8 cellular contexts compared by ENCODE assay signal in genomic region chr12:49539406-49540228, GRCh38. TPM values are rescaled to one million over a fixed set of nuclear protein-coding genes. Genes with fewer than 3 reads are reported as not detected.
A peak's percentile ranks its signal among the peaks of the same experiment; 100 is the strongest.
DNase-seq lines count a peak whose midpoint lies in the region; ATAC-seq and TF ChIP-seq lines count a peak whose summit lies in the region.

No MANE protein-coding gene starts in this region.

- H3K27ac ChIP-seq in RWPE2 (ENCODE audit: poor library complexity, severe bottlenecking): no peak overlapping the region
- no peak overlapping the region for H3K27ac ChIP-seq in esophagus squamous epithelium

- intact Hi-C loops in esophagus squamous epithelium (cut with DNase I): no loop called here

- peak overlapping the region; percentile 30 for H3K4me3 Mint-ChIP-seq in activated CD8-positive, alpha-beta memory T cell treated with anti-CD3 and anti-CD28 coated beads, Interleukin-2, amount 10 ng/mL, durations not matched to agents 7 days and 5 days
- peak overlapping the region; percentile 66 to 69 for H3K4me3 Mint-ChIP-seq in stimulated activated naive B cell treated with anti-CD40 and anti-IgM and Interleukin-4, amounts not matched to agents 10 μg/mL and 1 μg/mL and 100 μg/mL, for 72 hours

- TF ChIP-seq POLR2A in esophagus squamous epithelium (IDR thresholded peaks at IDR 0.05): no peak

- CTCF ChIA-PET in activated CD8-positive, alpha-beta memory T cell treated with anti-CD3 and anti-CD28 coated beads, Interleukin-2, amount 10 ng/mL, durations not matched to agents 7 days and 5 days (lab: Charles Lee): interaction anchor here (1.2 to 3.4 kb wide), 8 partner anchors 13 to 273 kb away, joined by 3 to 16 read pairs (median 4); partner anchors contain the start of gene DNAJC22

- WGBS in esophagus squamous epithelium, 2 donors: 20 to 29% methylated on average over 8 to 21 of the region's 47 CpGs

- peaks cover 53% of the 10 kb centered on the region for H3K27me3 Mint-ChIP-seq in activated CD8-positive, alpha-beta memory T cell treated with anti-CD3 and anti-CD28 coated beads, Interleukin-2, amount 10 ng/mL, durations not matched to agents 7 days and 5 days
- peaks cover 37 to 39% of the 10 kb centered on the region in 2 donors for H3K27me3 Mint-ChIP-seq in stimulated activated naive B cell treated with anti-CD40 and anti-IgM and Interleukin-4, amounts not matched to agents 10 μg/mL and 1 μg/mL and 100 μg/mL, for 72 hours

- H3K27me3 ChIP-seq in RWPE2 (ENCODE audit: insufficient read depth, poor library complexity, severe bottlenecking): peaks cover 14% of the 10 kb centered on the region
- peaks cover 5 to 83% (median 11%) of the 10 kb centered on the region in 4 donors for H3K27me3 ChIP-seq in esophagus squamous epithelium

- H3K9me3 Mint-ChIP-seq in activated CD8-positive, alpha-beta memory T cell treated with anti-CD3 and anti-CD28 coated beads, Interleukin-2, amount 10 ng/mL, durations not matched to agents 7 days and 5 days (ENCODE audit: low read depth): no peaks in the 10 kb centered on the region
- H3K9me3 Mint-ChIP-seq in stimulated activated naive B cell treated with anti-CD40 and anti-IgM and Interleukin-4, amounts not matched to agents 10 μg/mL and 1 μg/mL and 100 μg/mL, for 72 hours: no peaks in the 10 kb centered on the region

- H3K4me1 ChIP-seq in RWPE2 (ENCODE audit: insufficient read depth, poor library complexity, severe bottlenecking): peaks cover 9% of the 10 kb centered on the region
- peaks cover 14 to 36% (median 24%) of the 10 kb centered on the region in 3 donors for H3K4me1 ChIP-seq in esophagus squamous epithelium

- H3K36me3 ChIP-seq in RWPE2 (ENCODE audit: low read depth) (no peaks in the 10 kb centered on the region), esophagus squamous epithelium (no peaks in the 10 kb centered on the region)

- DNase-seq in activated CD8-positive, alpha-beta memory T cell treated with anti-CD3 and anti-CD28 coated beads, Interleukin-2, amount 10 ng/mL, durations not matched to agents 7 days and 5 days: no peak
- no peak for DNase-seq in activated CD8-positive, alpha-beta memory T cell treated with anti-CD3 and anti-CD28 coated beads, Interleukin-2, amount 50 U/mL, for 4 hours
- DNase-seq in RWPE2 (ENCODE audit: low spot score) (peak; percentile 54), esophagus squamous epithelium (lab: John Stamatoyannopoulos, UW) (no peak), NCI-H2196 treated with DMSO at 0.1 percent for 48 hours (lab: John Stamatoyannopoulos, UW; ENCODE audit: unreplicated experiment) (no peak)
- DNase-seq in stimulated activated naive B cell treated with anti-CD40 and anti-IgM and Interleukin-4, amounts not matched to agents 10 μg/mL and 1 μg/mL and 100 μg/mL, for 72 hours: no peak

- H3K9me3 ChIP-seq in RWPE2 (ENCODE audit: severe bottlenecking) (no peaks in the 10 kb centered on the region), esophagus squamous epithelium (no peaks in the 10 kb centered on the region)

- H3K4me3 ChIP-seq in RWPE2 (ENCODE audit: severe bottlenecking) (peak overlapping the region; percentile 44), esophagus squamous epithelium (peak overlapping the region in 3 of 4 donors; percentile 56 to 75 (median 59))

- no peaks in the 10 kb centered on the region for H3K36me3 Mint-ChIP-seq in activated CD8-positive, alpha-beta memory T cell treated with anti-CD3 and anti-CD28 coated beads, Interleukin-2, amount 10 ng/mL, durations not matched to agents 7 days and 5 days
- no peaks in the 10 kb centered on the region for H3K36me3 Mint-ChIP-seq in stimulated activated naive B cell treated with anti-CD40 and anti-IgM and Interleukin-4, amounts not matched to agents 10 μg/mL and 1 μg/mL and 100 μg/mL, for 72 hours

- TF ChIP-seq CTCF in RWPE2 (IDR thresholded peaks at IDR 0.05; ENCODE audit: poor library complexity, severe bottlenecking) (no peak), esophagus squamous epithelium (IDR thresholded peaks at IDR 0.05) (no peak)

- no peak for ATAC-seq in activated CD8-positive, alpha-beta memory T cell treated with anti-CD3 and anti-CD28 coated beads, Interleukin-2, amount 10 ng/mL, durations not matched to agents 7 days and 5 days
- ATAC-seq in RWPE2 (ENCODE audit: low read depth) (no peak), HG02642 (IDR thresholded peaks at IDR 0.05; ENCODE audit: poor library complexity, unreplicated experiment) (no peak), GM18909 (IDR thresholded peaks at IDR 0.05; ENCODE audit: poor library complexity, unreplicated experiment) (no peak)
- no peak for ATAC-seq in stimulated activated naive B cell treated with anti-CD40 and anti-IgM and Interleukin-4, amounts not matched to agents 10 μg/mL and 1 μg/mL and 100 μg/mL, for 72 hours (replicated peaks)

- no peak overlapping the region for H3K27ac Mint-ChIP-seq in activated CD8-positive, alpha-beta memory T cell treated with anti-CD3 and anti-CD28 coated beads, Interleukin-2, amount 10 ng/mL, durations not matched to agents 7 days and 5 days
- H3K27ac Mint-ChIP-seq in stimulated activated naive B cell treated with anti-CD40 and anti-IgM and Interleukin-4, amounts not matched to agents 10 μg/mL and 1 μg/mL and 100 μg/mL, for 72 hours: no peak overlapping the region

- H3K4me1 Mint-ChIP-seq in activated CD8-positive, alpha-beta memory T cell treated with anti-CD3 and anti-CD28 coated beads, Interleukin-2, amount 10 ng/mL, durations not matched to agents 7 days and 5 days: peaks cover 14% of the 10 kb centered on the region
- H3K4me1 Mint-ChIP-seq in stimulated activated naive B cell treated with anti-CD40 and anti-IgM and Interleukin-4, amounts not matched to agents 10 μg/mL and 1 μg/mL and 100 μg/mL, for 72 hours: peaks cover 30 to 62% of the 10 kb centered on the region in 2 donors

RNA-seq across cellular contexts. Expression of gene KCNH3, which starts 0.8 kb away (rescaled TPM):
- 1 to 10 TPM; 1.1 to 1.2 TPM for total RNA-seq in activated CD8-positive, alpha-beta memory T cell treated with anti-CD3 and anti-CD28 coated beads, Interleukin-2, amount 10 ng/mL, durations not matched to agents 7 days and 5 days
- total RNA-seq in esophagus squamous epithelium: under 1 TPM in 1 of 4 donors, not detected in 3; 0.38 TPM

RNA-seq across cellular contexts. Expression of gene MCRS1, which starts 28.3 kb away (rescaled TPM):
- 10 to 100 TPM; 70.1 to 72.1 TPM for total RNA-seq in activated CD8-positive, alpha-beta memory T cell treated with anti-CD3 and anti-CD28 coated beads, Interleukin-2, amount 10 ng/mL, durations not matched to agents 7 days and 5 days
- 10 to 100 TPM; 38.8 to 54.2 (median 45.0) TPM for total RNA-seq in esophagus squamous epithelium
